In genomic region chr5:178130576-178131445, GRCh38 we compare ENCODE assay signal across 8 cellular contexts. TPM values are rescaled to one million over a fixed set of nuclear protein-coding genes. Genes with fewer than 3 reads are reported as not detected.
DNase-seq lines count a peak whose midpoint lies in the region; ATAC-seq and TF ChIP-seq lines count a peak whose summit lies in the region.

Gene RMND5B, plus strand, starts transcription at chr5:178131014. Its CDS starts 7,106 bp downstream, at chr5:178138120.

- POLR2A ChIA-PET in activated CD4-positive, alpha-beta memory T cell treated with anti-CD3 and anti-CD28 coated beads for 36 hours (lab: Charles Lee) = interaction anchor here (0.7 to 2.9 kb wide), 6 partner anchors 10 to 73 kb away, joined by 3 to 12 read pairs (median 4); partner anchors contain the start of genes HNRNPAB, N4BP3 and NHP2

- H3K36me3 ChIP-seq in BLaER1 treated with 17β-estradiol and CSF1 and Interleukin-3, amounts not matched to agents 10 nM and 100 nM = peaks cover 0 to 23% (median 5%) of the 10 kb centered on the region in 11 experiments; a peak in 11 of 22 replicates
- peaks cover 0 to under 1% (median 0%) of the 10 kb centered on the region in 4 donors for H3K36me3 ChIP-seq in right lobe of liver

- peaks cover 11% of the 10 kb centered on the region for H3K36me3 Mint-ChIP-seq in activated CD4-positive, alpha-beta memory T cell treated with anti-CD3 and anti-CD28 coated beads for 36 hours

- peak within 1 kb of the TSS; percentile 82 for H3K4me3 Mint-ChIP-seq in activated CD4-positive, alpha-beta memory T cell treated with anti-CD3 and anti-CD28 coated beads for 36 hours

- CTCF ChIA-PET in activated CD4-positive, alpha-beta memory T cell treated with anti-CD3 and anti-CD28 coated beads for 36 hours (lab: Charles Lee) = interaction anchor here (1.5 to 2.2 kb wide), 2 partner anchors 10 to 55 kb away, joined by 8 to 12 read pairs; no protein-coding TSS in a partner anchor

- H3K4me2 ChIP-seq in BLaER1 treated with 17β-estradiol and CSF1 and Interleukin-3, amounts not matched to agents 10 nM and 100 nM = peak within 1 kb of the TSS; percentile 87 to 98 (median 94)

- peaks cover 17 to 46% (median 38%) of the 10 kb centered on the region in 10 experiments for H3K4me1 ChIP-seq in BLaER1 treated with 17β-estradiol and CSF1 and Interleukin-3, amounts not matched to agents 10 nM and 100 nM
- peaks cover 0 to 9% (median 4%) of the 10 kb centered on the region in 4 donors for H3K4me1 ChIP-seq in right lobe of liver

- peak within 1 kb of the TSS; percentile 62 to 87 (median 77) for H3K27ac ChIP-seq in BLaER1 treated with 17β-estradiol and CSF1 and Interleukin-3, amounts not matched to agents 10 nM and 100 nM
- H3K27ac ChIP-seq in dorsolateral prefrontal cortex = peak within 1 kb of the TSS; percentile 34 to 97 (median 88)
- H3K27ac ChIP-seq in right lobe of liver = peak within 1 kb of the TSS; percentile 77 to 85 (median 85)

- H3K9me3 ChIP-seq in BLaER1 treated with 17β-estradiol and CSF1 and Interleukin-3, amounts not matched to agents 10 nM and 100 nM (replicated peaks in 1 of 11) = no peaks in the 10 kb centered on the region
- H3K9me3 ChIP-seq in right lobe of liver = no peaks in the 10 kb centered on the region

- ATAC-seq in HG03442 (IDR thresholded peaks at IDR 0.05; ENCODE audit: unreplicated experiment) (peak; percentile 80), right lobe of liver (peak; percentile 97 to 98 (median 98))

- peak within 1 kb of the TSS; percentile 75 to 92 (median 85) for H3K9ac ChIP-seq in BLaER1 treated with 17β-estradiol and CSF1 and Interleukin-3, amounts not matched to agents 10 nM and 100 nM

- H3K27ac Mint-ChIP-seq in activated CD4-positive, alpha-beta memory T cell treated with anti-CD3 and anti-CD28 coated beads for 36 hours = peak within 1 kb of the TSS; percentile 81

- peak within 1 kb of the TSS; percentile 65 to 89 (median 76) for H3K4me3 ChIP-seq in BLaER1 treated with 17β-estradiol and CSF1 and Interleukin-3, amounts not matched to agents 10 nM and 100 nM
- H3K4me3 ChIP-seq in dorsolateral prefrontal cortex (peak within 1 kb of the TSS; percentile 68 to 99 (median 92)), right lobe of liver (peak within 1 kb of the TSS; percentile 94 to 97 (median 96))

- under 1% methylated on average over 36 of the region's 102 CpGs for WGBS in right lobe of liver (ENCODE audit: insufficient coverage, low coverage, low lambda C conversion rate, missing lambda C conversion rate)

- TF ChIP-seq CTCF in dorsolateral prefrontal cortex (IDR thresholded peaks at IDR 0.05 in 54 of 56, conservative IDR thresholded peaks at IDR 0.05 in 2 of 56; ENCODE audit: low read depth in 1 of 56, partially characterized antibody in 56 of 56) (peak in 14 of 56 donors; percentile 6 to 43 (median 15)), right lobe of liver (IDR thresholded peaks at IDR 0.05) (no peak)

- no peaks in the 10 kb centered on the region for H3K27me3 ChIP-seq in BLaER1 treated with 17β-estradiol and CSF1 and Interleukin-3, amounts not matched to agents 10 nM and 100 nM
- H3K27me3 ChIP-seq in dorsolateral prefrontal cortex = no peaks in the 10 kb centered on the region
- no peaks in the 10 kb centered on the region for H3K27me3 ChIP-seq in right lobe of liver

- peaks cover 21% of the 10 kb centered on the region for H3K4me1 Mint-ChIP-seq in activated CD4-positive, alpha-beta memory T cell treated with anti-CD3 and anti-CD28 coated beads for 36 hours (ENCODE audit: low read depth)

- TF ChIP-seq POLR2A in right lobe of liver (IDR thresholded peaks at IDR 0.05) = peak; percentile 84

- peak; percentile 86 for DNase-seq in GM19240 (ENCODE audit: insufficient read length, low spot score)
- peak; percentile 41 for DNase-seq in NCI-H748 treated with DMSO at 0.1 percent for 48 hours (lab: John Stamatoyannopoulos, UW)
- DNase-seq in activated CD4-positive, alpha-beta memory T cell treated with anti-CD3 and anti-CD28 coated beads for 36 hours = peak; percentile 89
- peak; percentile 59 to 90 (median 78) for DNase-seq in dorsolateral prefrontal cortex
- DNase-seq in right lobe of liver = peak; percentile 89 to 90 (median 89)
- peak; percentile 84 for DNase-seq in stimulated activated CD4-positive, alpha-beta T cell treated with anti-CD3 and anti-CD28 coated beads, Interleukin-4, amount 100 ng/mL, for 24 hours

- H4K20me1 ChIP-seq in BLaER1 treated with 17β-estradiol and CSF1 and Interleukin-3, amounts not matched to agents 10 nM and 100 nM = peaks cover 0 to 14% (median under 1%) of the 10 kb centered on the region in 11 experiments; a peak in 6 of 22 replicates

- intact Hi-C loops in activated CD4-positive, alpha-beta memory T cell treated with anti-CD3 and anti-CD28 coated beads for 36 hours (cut with micrococcal nuclease) = loop anchor here (1.0 to 2.0 kb wide), 3 partner anchors 10 to 22 kb away; partner anchors contain the start of gene NHP2
- intact Hi-C loops in dorsolateral prefrontal cortex (cut with DNase I) (loop anchor here (2.0 kb wide), 2 partner anchors 22 to 24 kb away; partner anchors contain the start of gene NHP2 (in 1 of the 2)), right lobe of liver (cut with DNase I) (no loop called here)

- H3K27me3 Mint-ChIP-seq in activated CD4-positive, alpha-beta memory T cell treated with anti-CD3 and anti-CD28 coated beads for 36 hours = no peaks in the 10 kb centered on the region

- H3K9me3 Mint-ChIP-seq in activated CD4-positive, alpha-beta memory T cell treated with anti-CD3 and anti-CD28 coated beads for 36 hours = no peaks in the 10 kb centered on the region

RNA-seq across cellular contexts. Expression of gene RMND5B, which starts in this region (rescaled TPM):
- 10 to 100 TPM; 32.0 to 34.9 TPM for total RNA-seq in activated CD4-positive, alpha-beta memory T cell treated with anti-CD3 and anti-CD28 coated beads for 36 hours
- total RNA-seq in dorsolateral prefrontal cortex = 10 to 100 TPM; 30.6 to 55.2 (median 42.7) TPM
- total RNA-seq in right lobe of liver = 10 to 100 TPM; 14.4 to 23.5 (median 20.9) TPM

Comparison
In these comparisons a context has a peak if more than half of its experiments do, and no peak if none do; other contexts are left out.
1. Peak in every context shown above with its lines: DNase-seq, ATAC-seq, H3K4me3 ChIP-seq and H3K27ac ChIP-seq.
2. intact Hi-C loops: an anchor here in activated CD4-positive, alpha-beta memory T cell treated with anti-CD3 and anti-CD28 coated beads for 36 hours (1.0 to 2.0 kb wide) and dorsolateral prefrontal cortex (2.0 kb wide); none called in right lobe of liver.